ENCODE assay signal across 1 cellular context in genomic region chr5:91434348-91434747, GRCh38.
TF ChIP-seq lines count a peak whose summit lies in the region.

No MANE protein-coding gene starts in this region.

TF ChIP-seq in GM23338, 12 proteins besides CTCF, POLR2A, EP300 and RAD21:
- no peak for TF ChIP-seq POLR2AphosphoS5 (IDR thresholded peaks at IDR 0.05; ENCODE audit: low read depth)
- TF ChIP-seq REST (IDR thresholded peaks at IDR 0.05; ENCODE audit: unreplicated experiment) = no peak
- TF ChIP-seq STAT1 (IDR thresholded peaks at IDR 0.05; ENCODE audit: unreplicated experiment) = no peak
- TF ChIP-seq EZH2phosphoT487 (IDR thresholded peaks at IDR 0.05; ENCODE audit: unreplicated experiment) = no peak
- TF ChIP-seq ZNF114 (CRISPR knock-in tag; IDR thresholded peaks at IDR 0.05) = no peak
- no peak for TF ChIP-seq ZNF331 (CRISPR knock-in tag; IDR thresholded peaks at IDR 0.05; ENCODE audit: low read depth)
- TF ChIP-seq NANOG (IDR thresholded peaks at IDR 0.05; ENCODE audit: borderline replicate concordance) = no peak
- no peak for TF ChIP-seq CREB1 (CRISPR knock-in tag; IDR thresholded peaks at IDR 0.05; ENCODE audit: low read depth)
- TF ChIP-seq, protein P1, sequence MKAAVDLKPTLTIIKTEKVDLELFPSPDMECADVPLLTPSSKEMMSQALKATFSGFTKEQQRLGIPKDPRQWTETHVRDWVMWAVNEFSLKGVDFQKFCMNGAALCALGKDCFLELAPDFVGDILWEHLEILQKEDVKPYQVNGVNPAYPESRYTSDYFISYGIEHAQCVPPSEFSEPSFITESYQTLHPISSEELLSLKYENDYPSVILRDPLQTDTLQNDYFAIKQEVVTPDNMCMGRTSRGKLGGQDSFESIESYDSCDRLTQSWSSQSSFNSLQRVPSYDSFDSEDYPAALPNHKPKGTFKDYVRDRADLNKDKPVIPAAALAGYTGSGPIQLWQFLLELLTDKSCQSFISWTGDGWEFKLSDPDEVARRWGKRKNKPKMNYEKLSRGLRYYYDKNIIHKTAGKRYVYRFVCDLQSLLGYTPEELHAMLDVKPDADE (IDR thresholded peaks at IDR 0.05) = no peak
- TF ChIP-seq ZNF462 (CRISPR knock-in tag; IDR thresholded peaks at IDR 0.05) = no peak
- no peak for TF ChIP-seq EZH2 (IDR thresholded peaks at IDR 0.05; ENCODE audit: low read depth, unreplicated experiment)
- no peak for TF ChIP-seq JUNB (IDR thresholded peaks at IDR 0.05; ENCODE audit: unreplicated experiment)
